ENCODE assay signal across 18 cellular contexts in genomic region chr22:20672082-20672424, GRCh38.
DNase-seq lines count a peak whose midpoint lies in the region; FAIRE-seq lines count a peak whose summit lies in the region.
"Had no signal": no experiment of that assay in that cellular context is flagged by ENCODE, and none has a peak within 500 bp of the region (broad histone marks: within the 10 kb centered on the region; RNA-seq: fewer than 3 reads in every experiment).

No MANE protein-coding gene starts in this region.

- peak; percentile 30 for FAIRE-seq in A204.1 (lab: Jason Lieb, UNC)
- peak; percentile 6 for FAIRE-seq in frontal cortex (lab: Jason Lieb, UNC)
- FAIRE-seq: D721Med, GM12878, GM12892, GM18507 had no signal

- DNase-seq in frontal cortex (ENCODE audit: low spot score in 2 of 2), result no peak
- DNase-seq in left kidney (ENCODE audit: low read depth, low spot score), result peak; percentile 12
- no peak for DNase-seq in activated naive CD4-positive, alpha-beta T cell (lab: John Stamatoyannopoulos, UW)
- no peak for DNase-seq in GDM1 (lab: John Stamatoyannopoulos, UW)
- no peak for DNase-seq in D341Med (ENCODE audit: low spot score)
- DNase-seq: ACHN; BE2C; C1 segment of cervical spinal cord; CD4-positive, alpha-beta memory T cell; CD4-positive, CD25-positive, alpha-beta regulatory T cell; CD8-positive, alpha-beta memory T cell; COR-L47; DMS79 treated with DMSO at 0.1 percent for 48 hours had no signal
